27 cellular contexts compared by ENCODE assay signal in genomic region chr14:62894736-62895135, GRCh38.
"Had no signal": no experiment of that assay in that cellular context is flagged by ENCODE, and none has a peak within 500 bp of the region (broad histone marks: within the 10 kb centered on the region; RNA-seq: fewer than 3 reads in every experiment).

No MANE protein-coding gene starts in this region.

- H3K4me1 ChIP-seq: stomach, suprapubic skin, testis, thyroid gland, tibial artery, tibial nerve, transverse colon, upper lobe of left lung, upper lobe of right lung, uterus, vagina had no signal

- H3K27ac ChIP-seq: stomach, suprapubic skin, testis, thoracic aorta, thyroid gland, tibial artery, tibial nerve, transverse colon, upper lobe of left lung, upper lobe of right lung, uterus, vagina had no signal

- H3K4me3 ChIP-seq: stomach, suprapubic skin, testis, thoracic aorta, thyroid gland, tibial artery, tibial nerve, transverse colon, upper lobe of left lung, upper lobe of right lung, uterus, vagina had no signal

- DNase-seq: stimulated activated CD4-positive, alpha-beta T cell treated with anti-CD3 and anti-CD28 coated beads, Interleukin-2, amount 100 ng/mL, for 48 hours; stimulated activated CD4-positive, alpha-beta T cell treated with anti-CD3 and anti-CD28 coated beads, Interleukin-4, amount 100 ng/mL, for 1 hour; stimulated activated CD4-positive, alpha-beta T cell treated with anti-CD3 and anti-CD28 coated beads, Interleukin-4, amount 100 ng/mL, for 24 hours; stimulated activated CD4-positive, alpha-beta T cell treated with anti-CD3 and anti-CD28 coated beads, Interleukin-4, amount 100 ng/mL, for 4 hours; stimulated activated CD8-positive, alpha-beta memory T cell treated with anti-CD3 and anti-CD28 coated beads, Interleukin-4, amount 100 ng/mL, for 48 hours; stimulated activated naive B cell treated with anti-CD40 and anti-IgM and Interleukin-4, amounts not matched to agents 10 μg/mL and 1 μg/mL and 100 μg/mL, for 72 hours; stimulated activated naive CD4-positive, alpha-beta T cell; stimulated activated naive CD4-positive, alpha-beta T cell treated with Interleukin-2 at 50 U/mL for 16 hours; stimulated activated naive CD8-positive, alpha-beta T cell treated with anti-CD3 and anti-CD28 coated beads, Interleukin-15, amount 100 ng/mL, for 72 hours; stimulated activated naive CD8-positive, alpha-beta T cell treated with anti-CD3 and anti-CD28 coated beads, Interleukin-15, Interleukin-2, amounts not matched to agents 100 U/mL and 50 U/mL, for 24 hours; stomach; substantia nigra; testis; thyroid gland; tibial artery; transverse colon; trophoblast cell; upper lobe of left lung; upper lobe of right lung; uterus had no signal

- H3K9me3 ChIP-seq: stomach, suprapubic skin, testis, thoracic aorta, thyroid gland, tibial artery, tibial nerve, transverse colon, upper lobe of left lung, upper lobe of right lung, uterus, vagina had no signal

- H3K36me3 ChIP-seq: stomach, suprapubic skin, thoracic aorta, thyroid gland, tibial artery, tibial nerve, transverse colon, upper lobe of left lung, upper lobe of right lung, uterus, vagina had no signal

- ATAC-seq: stimulated activated effector memory CD8-positive, alpha-beta T cell treated with anti-CD3 and anti-CD28 coated beads, Interleukin-12 subunit alpha, Interleukin-12 subunit beta, amount 100 ng/mL, for 72 hours; stimulated activated memory B cell treated with anti-CD40 and anti-IgM and Interleukin-4, amounts not matched to agents 10 μg/mL and 1 μg/mL and 100 μg/mL, for 72 hours; stimulated activated naive B cell treated with anti-CD40 and anti-IgM and Interleukin-4, amounts not matched to agents 10 μg/mL and 1 μg/mL and 100 μg/mL, for 72 hours; stimulated activated naive CD8-positive, alpha-beta T cell treated with anti-CD3 and anti-CD28 coated beads, Interleukin-15, amount 100 ng/mL, for 72 hours; stimulated activated naive CD8-positive, alpha-beta T cell treated with anti-CD3 and anti-CD28 coated beads, Interleukin-15, Interleukin-2, amounts not matched to agents 100 U/mL and 50 U/mL, for 24 hours; upper lobe of right lung had no signal

- FAIRE-seq: urothelium cell line had no signal

- H3K27me3 ChIP-seq: stomach, suprapubic skin, testis, thyroid gland, tibial artery, tibial nerve, transverse colon, upper lobe of left lung, upper lobe of right lung, uterus, vagina had no signal
